In genomic region chr7:114931656-114932011, GRCh38 we compare ENCODE assay signal across 8 cellular contexts.
DNase-seq lines count a peak whose midpoint lies in the region; ATAC-seq lines count a peak whose summit lies in the region.

No MANE protein-coding gene starts in this region.

- peak; percentile 19 to 25 for DNase-seq in activated CD4-positive, alpha-beta T cell treated with anti-CD3 and anti-CD28 coated beads, Interleukin-2, amount 50 U/mL, for 4 hours
- peak; percentile 43 for DNase-seq in stimulated activated CD8-positive, alpha-beta memory T cell treated with anti-CD3 and anti-CD28 coated beads, Interleukin-4, amount 100 ng/mL, for 48 hours
- DNase-seq in SHP77 treated with DMSO at 0.1 percent for 48 hours (lab: John Stamatoyannopoulos, UW) = no peak
- no peak for DNase-seq in DMS 273 treated with DMSO at 0.1 percent for 48 hours (lab: John Stamatoyannopoulos, UW)
- DNase-seq in middle frontal gyrus (ENCODE audit: extremely low spot score, low spot score) = no peak
- no peak for DNase-seq in GM19240 (ENCODE audit: insufficient read length, low spot score)

- ATAC-seq in GM19324 (IDR thresholded peaks at IDR 0.05; ENCODE audit: low FRiP score, unreplicated experiment) (peak; percentile 93), HG02973 (IDR thresholded peaks at IDR 0.05; ENCODE audit: unreplicated experiment) (peak; percentile 67)

Comparison
In these comparisons a context has a peak if more than half of its experiments do, and no peak if none do; other contexts are left out.
1. DNase-seq: peak in activated CD4-positive, alpha-beta T cell treated with anti-CD3 and anti-CD28 coated beads, Interleukin-2, amount 50 U/mL, for 4 hours (2 of 2) and stimulated activated CD8-positive, alpha-beta memory T cell treated with anti-CD3 and anti-CD28 coated beads, Interleukin-4, amount 100 ng/mL, for 48 hours (single experiment); none in SHP77 treated with DMSO at 0.1 percent for 48 hours (single experiment), DMS 273 treated with DMSO at 0.1 percent for 48 hours (single experiment), middle frontal gyrus (single experiment) and GM19240 (single experiment).